ENCODE assay signal across 8 cellular contexts in genomic region chr3:139353920-139354556, GRCh38. TPM values are rescaled to one million over a fixed set of nuclear protein-coding genes. Genes with fewer than 3 reads are reported as not detected.
DNase-seq lines count a peak whose midpoint lies in the region; ATAC-seq and TF ChIP-seq lines count a peak whose summit lies in the region.

No MANE protein-coding gene starts in this region.

- H3K9me3 ChIP-seq in gastrocnemius medialis: no peaks in the 10 kb centered on the region

- TF ChIP-seq POLR2A in gastrocnemius medialis (IDR thresholded peaks at IDR 0.05): no peak

- H3K4me3 ChIP-seq in gastrocnemius medialis: no peak overlapping the region

- H3K4me1 ChIP-seq in gastrocnemius medialis: no peaks in the 10 kb centered on the region

- no peak for TF ChIP-seq EP300 in Ishikawa (IDR thresholded peaks at IDR 0.05; ENCODE audit: borderline replicate concordance)

- no peaks in the 10 kb centered on the region for H3K27me3 ChIP-seq in gastrocnemius medialis

- H3K9me3 Mint-ChIP-seq in activated naive CD4-positive, alpha-beta T cell treated with anti-CD3 and anti-CD28 coated beads, Interleukin-2, amount 50 U/mL, for 72 hours: peaks cover 0 to 4% of the 10 kb centered on the region in 2 donors

- no peak overlapping the region for H3K27ac Mint-ChIP-seq in activated naive CD4-positive, alpha-beta T cell treated with anti-CD3 and anti-CD28 coated beads, Interleukin-2, amount 50 U/mL, for 72 hours

- TF ChIP-seq CTCF in gastrocnemius medialis (IDR thresholded peaks at IDR 0.05 in 4 of 5, conservative IDR thresholded peaks at IDR 0.05 in 1 of 5): peak in 3 of 5 experiments; percentile 12 to 26 (median 17)

- H3K27ac ChIP-seq in gastrocnemius medialis: no peak overlapping the region

- peak; percentile 64 for DNase-seq in GM03348 (ENCODE audit: low spot score)
- DNase-seq in SKM-1 (lab: John Stamatoyannopoulos, UW; ENCODE audit: unreplicated experiment): peak; percentile 26
- DNase-seq in foreskin melanocyte: peak; percentile 23
- DNase-seq in gastrocnemius medialis: no peak
- no peak for DNase-seq in activated CD4-positive, CD25-positive, alpha-beta regulatory T cell treated with anti-CD3 and anti-CD28 coated beads, Interleukin-2, amount 50 U/mL, for 72 hours
- no peak for DNase-seq in activated naive CD4-positive, alpha-beta T cell treated with anti-CD3 and anti-CD28 coated beads, Interleukin-2, amount 50 U/mL, for 72 hours (ENCODE audit: low spot score in 2 of 2)

- peaks cover 3 to 97% of the 10 kb centered on the region in 2 donors for H3K36me3 ChIP-seq in gastrocnemius medialis

- ATAC-seq in gastrocnemius medialis (peak in 1 of 2 donors; percentile 49), HG03095 (IDR thresholded peaks at IDR 0.05; ENCODE audit: unreplicated experiment) (no peak)
- ATAC-seq in activated naive CD4-positive, alpha-beta T cell treated with anti-CD3 and anti-CD28 coated beads, Interleukin-2, amount 50 U/mL, for 72 hours: no peak

- in situ Hi-C loops in gastrocnemius medialis (cut with MboI; ENCODE audit: low sequenced_read_pairs in 4 of 4): no loop called here

- peaks cover 23 to 44% of the 10 kb centered on the region in 2 donors for H3K36me3 Mint-ChIP-seq in activated naive CD4-positive, alpha-beta T cell treated with anti-CD3 and anti-CD28 coated beads, Interleukin-2, amount 50 U/mL, for 72 hours

- peak; percentile 48 for TF ChIP-seq RAD21 in Ishikawa (IDR thresholded peaks at IDR 0.05; ENCODE audit: low read depth)

- intact Hi-C loops in gastrocnemius medialis (cut with DNase I; ENCODE audit: low total_unique reads): no loop called here

TF ChIP-seq in Ishikawa, 13 proteins besides CTCF, POLR2A, EP300 and RAD21:
- TF ChIP-seq NFIC (IDR thresholded peaks at IDR 0.05) (no peak), CREB1 (IDR thresholded peaks at IDR 0.05; ENCODE audit: low read depth) (no peak), CEBPB (IDR thresholded peaks at IDR 0.05) (no peak), MAX (IDR thresholded peaks at IDR 0.05) (no peak), FOXM1 (IDR thresholded peaks at IDR 0.05; ENCODE audit: borderline replicate concordance, low read depth) (no peak), ZBTB7A (IDR thresholded peaks at IDR 0.05; ENCODE audit: low read depth) (no peak), YY1 (IDR thresholded peaks at IDR 0.05; ENCODE audit: low read depth) (no peak), EGR1 (IDR thresholded peaks at IDR 0.05) (no peak)
- TF ChIP-seq, protein P1, sequence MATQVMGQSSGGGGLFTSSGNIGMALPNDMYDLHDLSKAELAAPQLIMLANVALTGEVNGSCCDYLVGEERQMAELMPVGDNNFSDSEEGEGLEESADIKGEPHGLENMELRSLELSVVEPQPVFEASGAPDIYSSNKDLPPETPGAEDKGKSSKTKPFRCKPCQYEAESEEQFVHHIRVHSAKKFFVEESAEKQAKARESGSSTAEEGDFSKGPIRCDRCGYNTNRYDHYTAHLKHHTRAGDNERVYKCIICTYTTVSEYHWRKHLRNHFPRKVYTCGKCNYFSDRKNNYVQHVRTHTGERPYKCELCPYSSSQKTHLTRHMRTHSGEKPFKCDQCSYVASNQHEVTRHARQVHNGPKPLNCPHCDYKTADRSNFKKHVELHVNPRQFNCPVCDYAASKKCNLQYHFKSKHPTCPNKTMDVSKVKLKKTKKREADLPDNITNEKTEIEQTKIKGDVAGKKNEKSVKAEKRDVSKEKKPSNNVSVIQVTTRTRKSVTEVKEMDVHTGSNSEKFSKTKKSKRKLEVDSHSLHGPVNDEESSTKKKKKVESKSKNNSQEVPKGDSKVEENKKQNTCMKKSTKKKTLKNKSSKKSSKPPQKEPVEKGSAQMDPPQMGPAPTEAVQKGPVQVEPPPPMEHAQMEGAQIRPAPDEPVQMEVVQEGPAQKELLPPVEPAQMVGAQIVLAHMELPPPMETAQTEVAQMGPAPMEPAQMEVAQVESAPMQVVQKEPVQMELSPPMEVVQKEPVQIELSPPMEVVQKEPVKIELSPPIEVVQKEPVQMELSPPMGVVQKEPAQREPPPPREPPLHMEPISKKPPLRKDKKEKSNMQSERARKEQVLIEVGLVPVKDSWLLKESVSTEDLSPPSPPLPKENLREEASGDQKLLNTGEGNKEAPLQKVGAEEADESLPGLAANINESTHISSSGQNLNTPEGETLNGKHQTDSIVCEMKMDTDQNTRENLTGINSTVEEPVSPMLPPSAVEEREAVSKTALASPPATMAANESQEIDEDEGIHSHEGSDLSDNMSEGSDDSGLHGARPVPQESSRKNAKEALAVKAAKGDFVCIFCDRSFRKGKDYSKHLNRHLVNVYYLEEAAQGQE (IDR thresholded peaks at IDR 0.05; ENCODE audit: low read depth): no peak
- TF ChIP-seq, protein P2, sequence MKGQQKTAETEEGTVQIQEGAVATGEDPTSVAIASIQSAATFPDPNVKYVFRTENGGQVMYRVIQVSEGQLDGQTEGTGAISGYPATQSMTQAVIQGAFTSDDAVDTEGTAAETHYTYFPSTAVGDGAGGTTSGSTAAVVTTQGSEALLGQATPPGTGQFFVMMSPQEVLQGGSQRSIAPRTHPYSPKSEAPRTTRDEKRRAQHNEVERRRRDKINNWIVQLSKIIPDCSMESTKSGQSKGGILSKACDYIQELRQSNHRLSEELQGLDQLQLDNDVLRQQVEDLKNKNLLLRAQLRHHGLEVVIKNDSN (IDR thresholded peaks at IDR 0.05): no peak

RNA-seq across cellular contexts. Expression of gene MRPS22, which starts 10.2 kb away (rescaled TPM):
- total RNA-seq in gastrocnemius medialis: 100 to 1,000 TPM in 3 of 4 donors, 10 to 100 TPM in 1; 96.4 to 140 (median 116) TPM
- 10 to 100 TPM; 58.8 to 97.8 TPM for total RNA-seq in activated naive CD4-positive, alpha-beta T cell treated with anti-CD3 and anti-CD28 coated beads, Interleukin-2, amount 50 U/mL, for 72 hours

RNA-seq across cellular contexts. Expression of gene COPB2, which starts 35.4 kb away (rescaled TPM):
- total RNA-seq in gastrocnemius medialis: 10 to 100 TPM; 38.9 to 43.4 (median 42.1) TPM
- 100 to 1,000 TPM in 1 of 2 donors, 10 to 100 TPM in 1; 96.0 to 101 TPM for total RNA-seq in activated naive CD4-positive, alpha-beta T cell treated with anti-CD3 and anti-CD28 coated beads, Interleukin-2, amount 50 U/mL, for 72 hours

Comparison
In these comparisons a context has a peak if more than half of its experiments do, and no peak if none do; other contexts are left out.
1. DNase-seq: peak in GM03348 (single experiment), SKM-1 (single experiment) and foreskin melanocyte (single experiment); none in gastrocnemius medialis (0 of 2), activated CD4-positive, CD25-positive, alpha-beta regulatory T cell treated with anti-CD3 and anti-CD28 coated beads, Interleukin-2, amount 50 U/mL, for 72 hours (single experiment) and activated naive CD4-positive, alpha-beta T cell treated with anti-CD3 and anti-CD28 coated beads, Interleukin-2, amount 50 U/mL, for 72 hours (0 of 2).